In genomic region chr6:35062676-35063574, GRCh38 we compare ENCODE assay signal across 23 cellular contexts.
DNase-seq lines count a peak whose midpoint lies in the region; ATAC-seq and TF ChIP-seq lines count a peak whose summit lies in the region.
"Had no signal": no experiment of that assay in that cellular context is flagged by ENCODE, and none has a peak within 500 bp of the region (broad histone marks: within the 10 kb centered on the region; RNA-seq: fewer than 3 reads in every experiment).

No MANE protein-coding gene starts in this region.

- no peak for TF ChIP-seq EP300 in esophagus muscularis mucosa (IDR thresholded peaks at IDR 0.05)

- H3K9me3 ChIP-seq in esophagus muscularis mucosa, result no peaks in the 10 kb centered on the region
- H3K9me3 ChIP-seq: suprapubic skin had no signal

- peaks cover 53 to 100% (median 94%) of the 10 kb centered on the region in 4 donors for H3K4me1 ChIP-seq in esophagus muscularis mucosa

- no peak for TF ChIP-seq POLR2A in esophagus muscularis mucosa (IDR thresholded peaks at IDR 0.05; ENCODE audit: low read depth)

- H3K4me3 Mint-ChIP-seq in type B pancreatic cell, result no peak overlapping the region
- H3K4me3 Mint-ChIP-seq: activated naive CD4-positive, alpha-beta T cell treated with anti-CD3 and anti-CD28 coated beads, Interleukin-2, amount 50 U/mL, for 24 hours; dendritic cell treated with granulocyte-macrophage colony-stimulating factor and Interleukin-4, amounts not matched to agents 40 ng/mL and 50 ng/mL, for 4 days; mesothelial cell of epicardium; naive thymus-derived CD4-positive, alpha-beta T cell had no signal

- peak overlapping the region; percentile 9 for H3K27ac Mint-ChIP-seq in type B pancreatic cell
- H3K27ac Mint-ChIP-seq: activated naive CD4-positive, alpha-beta T cell treated with anti-CD3 and anti-CD28 coated beads, Interleukin-2, amount 50 U/mL, for 24 hours; dendritic cell treated with granulocyte-macrophage colony-stimulating factor and Interleukin-4, amounts not matched to agents 40 ng/mL and 50 ng/mL, for 4 days; mesothelial cell of epicardium had no signal

- no peak overlapping the region for H3K4me3 ChIP-seq in esophagus muscularis mucosa
- H3K4me3 ChIP-seq: skin epidermis, suprapubic skin had no signal

- 70% methylated on average over 13 of the region's 14 CpGs for WGBS in esophagus muscularis mucosa

- no peaks in the 10 kb centered on the region for H3K9me3 Mint-ChIP-seq in type B pancreatic cell
- H3K9me3 Mint-ChIP-seq: activated naive CD4-positive, alpha-beta T cell treated with anti-CD3 and anti-CD28 coated beads, Interleukin-2, amount 50 U/mL, for 24 hours; dendritic cell treated with granulocyte-macrophage colony-stimulating factor and Interleukin-4, amounts not matched to agents 40 ng/mL and 50 ng/mL, for 4 days; mesothelial cell of epicardium; naive thymus-derived CD4-positive, alpha-beta T cell had no signal

- H3K27me3 ChIP-seq in esophagus muscularis mucosa, result no peaks in the 10 kb centered on the region
- H3K27me3 ChIP-seq: suprapubic skin had no signal

- peaks cover 9% of the 10 kb centered on the region for H3K4me1 Mint-ChIP-seq in type B pancreatic cell (ENCODE audit: unreplicated experiment)

- DNase-seq in Right ventricle myocardium superior (peak; percentile 20), cardiac septum (ENCODE audit: low spot score) (no peak), KBM-7 (peak; percentile 84), esophagus muscularis mucosa (ENCODE audit: extremely low spot score) (no peak), type B pancreatic cell (ENCODE audit: extremely low spot score, unreplicated experiment) (no peak), NCI-H526 treated with DMSO at 0.1 percent for 48 hours (lab: John Stamatoyannopoulos, UW) (no peak), T1000 (lab: John Stamatoyannopoulos, UW) (no peak)
- DNase-seq: activated CD8-positive, alpha-beta memory T cell treated with anti-CD3 and anti-CD28 coated beads for 24 hours; activated T-cell treated with anti-CD3 and anti-CD28 coated beads, Interleukin-2, amount 50 U/mL, for 48 hours; caudate nucleus; IMR-90; left colon; naive thymus-derived CD4-positive, alpha-beta T cell; NCI-H1105; NCI-H2081 treated with DMSO at 0.1 percent for 48 hours; nucleus accumbens; stimulated activated CD4-positive, alpha-beta T cell treated with anti-CD3 and anti-CD28 coated beads, Interleukin-1b, Interleukin-23, amount 100 ng/mL, for 48 hours had no signal

- intact Hi-C loops in Right ventricle myocardium superior (cut with DNase I), result no loop called here
- intact Hi-C loops in cardiac septum (cut with DNase I), result loop anchor here (5.0 kb wide), 1 partner anchor 34 kb away; no protein-coding TSS in a partner anchor
- intact Hi-C loops in esophagus muscularis mucosa (cut with DNase I), result no loop called here

- TF ChIP-seq CTCF in esophagus muscularis mucosa (IDR thresholded peaks at IDR 0.05) (no peak), type B pancreatic cell (conservative IDR thresholded peaks at IDR 0.05) (no peak)

- no peak for ATAC-seq in Right ventricle myocardium superior (ENCODE audit: poor library complexity)
- ATAC-seq: left colon; naive thymus-derived CD4-positive, alpha-beta T cell had no signal

- H3K27ac ChIP-seq in esophagus muscularis mucosa (replicated peaks in 1 of 4), result peak overlapping the region; percentile 72 to 92 (median 88)
- H3K27ac ChIP-seq: C4-2B, suprapubic skin had no signal

- peaks cover 49 to 96% (median 90%) of the 10 kb centered on the region in 4 donors for H3K36me3 ChIP-seq in esophagus muscularis mucosa

- H3K36me3 Mint-ChIP-seq in type B pancreatic cell, result peaks cover 5% of the 10 kb centered on the region
- H3K36me3 Mint-ChIP-seq: activated naive CD4-positive, alpha-beta T cell treated with anti-CD3 and anti-CD28 coated beads, Interleukin-2, amount 50 U/mL, for 24 hours had no signal

- no peaks in the 10 kb centered on the region for H3K27me3 Mint-ChIP-seq in type B pancreatic cell
- H3K27me3 Mint-ChIP-seq: activated naive CD4-positive, alpha-beta T cell treated with anti-CD3 and anti-CD28 coated beads, Interleukin-2, amount 50 U/mL, for 24 hours; dendritic cell treated with granulocyte-macrophage colony-stimulating factor and Interleukin-4, amounts not matched to agents 40 ng/mL and 50 ng/mL, for 4 days; naive thymus-derived CD4-positive, alpha-beta T cell had no signal

- in situ Hi-C loops in KBM-7 (cut with MboI; ENCODE audit: low pct_unique_long_range_greater_than_20kb, low sequenced_read_pairs), result no loop called here

Comparison
In these comparisons a context has a peak if more than half of its experiments do, and no peak if none do; other contexts are left out.
1. DNase-seq: peak in Right ventricle myocardium superior (single experiment) and KBM-7 (single experiment); none in cardiac septum (single experiment), esophagus muscularis mucosa (single experiment), type B pancreatic cell (single experiment), NCI-H526 treated with DMSO at 0.1 percent for 48 hours (single experiment) and T1000 (single experiment).